3 cellular contexts compared by ENCODE assay signal in genomic region chr11:80620867-80621266, GRCh38.
"Had no signal": no experiment of that assay in that cellular context is flagged by ENCODE, and none has a peak within 500 bp of the region (broad histone marks: within the 10 kb centered on the region; RNA-seq: fewer than 3 reads in every experiment).

No MANE protein-coding gene starts in this region.

- DNase-seq: GDM1, GF-D8 had no signal

- H3K4me3 ChIP-seq: GM12878 had no signal

- ATAC-seq: GM12878 had no signal
